1 cellular context compared by ENCODE assay signal in genomic region chr14:105473677-105474477, GRCh38.
TF ChIP-seq lines count a peak whose summit lies in the region.

No MANE protein-coding gene starts in this region.

TF ChIP-seq in HEK293, 187 proteins besides CTCF, POLR2A, EP300 and RAD21 (continued from another document and continues in another):
- TF ChIP-seq PBX3 (CRISPR knock-in tag; IDR thresholded peaks at IDR 0.05) (no peak), ZNF23 (tag by site-specific recombination; IDR thresholded peaks at IDR 0.05; ENCODE audit: borderline replicate concordance) (no peak), ZBTB8A (tag by site-specific recombination; IDR thresholded peaks at IDR 0.05) (peak; percentile 92), ZNF777 (tag by site-specific recombination; IDR thresholded peaks at IDR 0.05; ENCODE audit: borderline replicate concordance) (no peak), ZNF133 (tag by site-specific recombination; IDR thresholded peaks at IDR 0.05) (no peak), ZFHX2 (tag by site-specific recombination; conservative IDR thresholded peaks at IDR 0.05) (peak; percentile 98), PRDM6 (tag by site-specific recombination; IDR thresholded peaks at IDR 0.05) (no peak), ZNF169 (tag by site-specific recombination; IDR thresholded peaks at IDR 0.05) (no peak), ZNF561 (tag by site-specific recombination; IDR thresholded peaks at IDR 0.05; ENCODE audit: borderline replicate concordance) (peak; percentile 26; the same call in 1 of the 2 replicates), ZNF514 (tag by site-specific recombination; IDR thresholded peaks at IDR 0.05) (no peak), GLI4 (tag by site-specific recombination; IDR thresholded peaks at IDR 0.05) (no peak), MYNN (tag by site-specific recombination; IDR thresholded peaks at IDR 0.05; ENCODE audit: borderline replicate concordance) (peak; percentile 61; the same call in 1 of the 2 replicates), ZNF629 (tag by site-specific recombination; IDR thresholded peaks at IDR 0.05) (no peak), ZNF704 (tag by site-specific recombination; IDR thresholded peaks at IDR 0.05) (no peak), ZNF785 (tag by site-specific recombination; IDR thresholded peaks at IDR 0.05) (no peak), ZFP41 (tag by site-specific recombination; IDR thresholded peaks at IDR 0.05; ENCODE audit: borderline replicate concordance) (no peak), GLI2 (tag by site-specific recombination; IDR thresholded peaks at IDR 0.05; ENCODE audit: borderline replicate concordance, low read depth) (no peak), ZNF585B (tag by site-specific recombination; IDR thresholded peaks at IDR 0.05) (no peak), ZNF26 (tag by site-specific recombination; IDR thresholded peaks at IDR 0.05) (no peak), GLIS1 (tag by site-specific recombination; IDR thresholded peaks at IDR 0.05) (peak; percentile 99), SALL2 (tag by site-specific recombination; IDR thresholded peaks at IDR 0.05; ENCODE audit: borderline replicate concordance) (no peak), ZNF521 (tag by site-specific recombination; IDR thresholded peaks at IDR 0.05) (no peak), ZNF792 (tag by site-specific recombination; IDR thresholded peaks at IDR 0.05) (no peak), ZFP37 (tag by site-specific recombination; IDR thresholded peaks at IDR 0.05) (no peak), ZNF292 (tag by site-specific recombination; IDR thresholded peaks at IDR 0.05; ENCODE audit: borderline replicate concordance, low read depth) (no peak), SP7 (tag by site-specific recombination; IDR thresholded peaks at IDR 0.05) (peak; percentile 84), ZNF302 (tag by site-specific recombination; IDR thresholded peaks at IDR 0.05; ENCODE audit: low read depth) (no peak), ZNF155 (tag by site-specific recombination; IDR thresholded peaks at IDR 0.05) (no peak), IKZF3 (tag by site-specific recombination; IDR thresholded peaks at IDR 0.05) (peak; percentile 83; the same call in 1 of the 2 replicates), ZNF341 (tag by site-specific recombination; IDR thresholded peaks at IDR 0.05; ENCODE audit: low read depth) (peak; percentile 96), ZNF211 (tag by site-specific recombination; IDR thresholded peaks at IDR 0.05; ENCODE audit: low read depth) (no peak)
- TF ChIP-seq, protein P1, sequence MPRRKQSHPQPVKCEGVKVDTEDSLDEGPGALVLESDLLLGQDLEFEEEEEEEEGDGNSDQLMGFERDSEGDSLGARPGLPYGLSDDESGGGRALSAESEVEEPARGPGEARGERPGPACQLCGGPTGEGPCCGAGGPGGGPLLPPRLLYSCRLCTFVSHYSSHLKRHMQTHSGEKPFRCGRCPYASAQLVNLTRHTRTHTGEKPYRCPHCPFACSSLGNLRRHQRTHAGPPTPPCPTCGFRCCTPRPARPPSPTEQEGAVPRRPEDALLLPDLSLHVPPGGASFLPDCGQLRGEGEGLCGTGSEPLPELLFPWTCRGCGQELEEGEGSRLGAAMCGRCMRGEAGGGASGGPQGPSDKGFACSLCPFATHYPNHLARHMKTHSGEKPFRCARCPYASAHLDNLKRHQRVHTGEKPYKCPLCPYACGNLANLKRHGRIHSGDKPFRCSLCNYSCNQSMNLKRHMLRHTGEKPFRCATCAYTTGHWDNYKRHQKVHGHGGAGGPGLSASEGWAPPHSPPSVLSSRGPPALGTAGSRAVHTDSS (tag by site-specific recombination; IDR thresholded peaks at IDR 0.05) = no peak
- TF ChIP-seq, protein P2, sequence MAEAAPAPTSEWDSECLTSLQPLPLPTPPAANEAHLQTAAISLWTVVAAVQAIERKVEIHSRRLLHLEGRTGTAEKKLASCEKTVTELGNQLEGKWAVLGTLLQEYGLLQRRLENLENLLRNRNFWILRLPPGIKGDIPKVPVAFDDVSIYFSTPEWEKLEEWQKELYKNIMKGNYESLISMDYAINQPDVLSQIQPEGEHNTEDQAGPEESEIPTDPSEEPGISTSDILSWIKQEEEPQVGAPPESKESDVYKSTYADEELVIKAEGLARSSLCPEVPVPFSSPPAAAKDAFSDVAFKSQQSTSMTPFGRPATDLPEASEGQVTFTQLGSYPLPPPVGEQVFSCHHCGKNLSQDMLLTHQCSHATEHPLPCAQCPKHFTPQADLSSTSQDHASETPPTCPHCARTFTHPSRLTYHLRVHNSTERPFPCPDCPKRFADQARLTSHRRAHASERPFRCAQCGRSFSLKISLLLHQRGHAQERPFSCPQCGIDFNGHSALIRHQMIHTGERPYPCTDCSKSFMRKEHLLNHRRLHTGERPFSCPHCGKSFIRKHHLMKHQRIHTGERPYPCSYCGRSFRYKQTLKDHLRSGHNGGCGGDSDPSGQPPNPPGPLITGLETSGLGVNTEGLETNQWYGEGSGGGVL (tag by site-specific recombination; IDR thresholded peaks at IDR 0.05) = peak; percentile 98
- TF ChIP-seq, protein P3, sequence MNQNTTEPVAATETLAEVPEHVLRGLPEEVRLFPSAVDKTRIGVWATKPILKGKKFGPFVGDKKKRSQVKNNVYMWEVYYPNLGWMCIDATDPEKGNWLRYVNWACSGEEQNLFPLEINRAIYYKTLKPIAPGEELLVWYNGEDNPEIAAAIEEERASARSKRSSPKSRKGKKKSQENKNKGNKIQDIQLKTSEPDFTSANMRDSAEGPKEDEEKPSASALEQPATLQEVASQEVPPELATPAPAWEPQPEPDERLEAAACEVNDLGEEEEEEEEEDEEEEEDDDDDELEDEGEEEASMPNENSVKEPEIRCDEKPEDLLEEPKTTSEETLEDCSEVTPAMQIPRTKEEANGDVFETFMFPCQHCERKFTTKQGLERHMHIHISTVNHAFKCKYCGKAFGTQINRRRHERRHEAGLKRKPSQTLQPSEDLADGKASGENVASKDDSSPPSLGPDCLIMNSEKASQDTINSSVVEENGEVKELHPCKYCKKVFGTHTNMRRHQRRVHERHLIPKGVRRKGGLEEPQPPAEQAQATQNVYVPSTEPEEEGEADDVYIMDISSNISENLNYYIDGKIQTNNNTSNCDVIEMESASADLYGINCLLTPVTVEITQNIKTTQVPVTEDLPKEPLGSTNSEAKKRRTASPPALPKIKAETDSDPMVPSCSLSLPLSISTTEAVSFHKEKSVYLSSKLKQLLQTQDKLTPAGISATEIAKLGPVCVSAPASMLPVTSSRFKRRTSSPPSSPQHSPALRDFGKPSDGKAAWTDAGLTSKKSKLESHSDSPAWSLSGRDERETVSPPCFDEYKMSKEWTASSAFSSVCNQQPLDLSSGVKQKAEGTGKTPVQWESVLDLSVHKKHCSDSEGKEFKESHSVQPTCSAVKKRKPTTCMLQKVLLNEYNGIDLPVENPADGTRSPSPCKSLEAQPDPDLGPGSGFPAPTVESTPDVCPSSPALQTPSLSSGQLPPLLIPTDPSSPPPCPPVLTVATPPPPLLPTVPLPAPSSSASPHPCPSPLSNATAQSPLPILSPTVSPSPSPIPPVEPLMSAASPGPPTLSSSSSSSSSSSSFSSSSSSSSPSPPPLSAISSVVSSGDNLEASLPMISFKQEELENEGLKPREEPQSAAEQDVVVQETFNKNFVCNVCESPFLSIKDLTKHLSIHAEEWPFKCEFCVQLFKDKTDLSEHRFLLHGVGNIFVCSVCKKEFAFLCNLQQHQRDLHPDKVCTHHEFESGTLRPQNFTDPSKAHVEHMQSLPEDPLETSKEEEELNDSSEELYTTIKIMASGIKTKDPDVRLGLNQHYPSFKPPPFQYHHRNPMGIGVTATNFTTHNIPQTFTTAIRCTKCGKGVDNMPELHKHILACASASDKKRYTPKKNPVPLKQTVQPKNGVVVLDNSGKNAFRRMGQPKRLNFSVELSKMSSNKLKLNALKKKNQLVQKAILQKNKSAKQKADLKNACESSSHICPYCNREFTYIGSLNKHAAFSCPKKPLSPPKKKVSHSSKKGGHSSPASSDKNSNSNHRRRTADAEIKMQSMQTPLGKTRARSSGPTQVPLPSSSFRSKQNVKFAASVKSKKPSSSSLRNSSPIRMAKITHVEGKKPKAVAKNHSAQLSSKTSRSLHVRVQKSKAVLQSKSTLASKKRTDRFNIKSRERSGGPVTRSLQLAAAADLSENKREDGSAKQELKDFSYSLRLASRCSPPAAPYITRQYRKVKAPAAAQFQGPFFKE (tag by site-specific recombination; IDR thresholded peaks at IDR 0.05; ENCODE audit: borderline replicate concordance) = 0 out of 2 replicates have a peak, but pooled peaks have one; percentile 70
- TF ChIP-seq, protein P4, sequence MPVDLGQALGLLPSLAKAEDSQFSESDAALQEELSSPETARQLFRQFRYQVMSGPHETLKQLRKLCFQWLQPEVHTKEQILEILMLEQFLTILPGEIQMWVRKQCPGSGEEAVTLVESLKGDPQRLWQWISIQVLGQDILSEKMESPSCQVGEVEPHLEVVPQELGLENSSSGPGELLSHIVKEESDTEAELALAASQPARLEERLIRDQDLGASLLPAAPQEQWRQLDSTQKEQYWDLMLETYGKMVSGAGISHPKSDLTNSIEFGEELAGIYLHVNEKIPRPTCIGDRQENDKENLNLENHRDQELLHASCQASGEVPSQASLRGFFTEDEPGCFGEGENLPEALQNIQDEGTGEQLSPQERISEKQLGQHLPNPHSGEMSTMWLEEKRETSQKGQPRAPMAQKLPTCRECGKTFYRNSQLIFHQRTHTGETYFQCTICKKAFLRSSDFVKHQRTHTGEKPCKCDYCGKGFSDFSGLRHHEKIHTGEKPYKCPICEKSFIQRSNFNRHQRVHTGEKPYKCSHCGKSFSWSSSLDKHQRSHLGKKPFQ (tag by site-specific recombination; IDR thresholded peaks at IDR 0.05) = no peak
- TF ChIP-seq, protein P5, sequence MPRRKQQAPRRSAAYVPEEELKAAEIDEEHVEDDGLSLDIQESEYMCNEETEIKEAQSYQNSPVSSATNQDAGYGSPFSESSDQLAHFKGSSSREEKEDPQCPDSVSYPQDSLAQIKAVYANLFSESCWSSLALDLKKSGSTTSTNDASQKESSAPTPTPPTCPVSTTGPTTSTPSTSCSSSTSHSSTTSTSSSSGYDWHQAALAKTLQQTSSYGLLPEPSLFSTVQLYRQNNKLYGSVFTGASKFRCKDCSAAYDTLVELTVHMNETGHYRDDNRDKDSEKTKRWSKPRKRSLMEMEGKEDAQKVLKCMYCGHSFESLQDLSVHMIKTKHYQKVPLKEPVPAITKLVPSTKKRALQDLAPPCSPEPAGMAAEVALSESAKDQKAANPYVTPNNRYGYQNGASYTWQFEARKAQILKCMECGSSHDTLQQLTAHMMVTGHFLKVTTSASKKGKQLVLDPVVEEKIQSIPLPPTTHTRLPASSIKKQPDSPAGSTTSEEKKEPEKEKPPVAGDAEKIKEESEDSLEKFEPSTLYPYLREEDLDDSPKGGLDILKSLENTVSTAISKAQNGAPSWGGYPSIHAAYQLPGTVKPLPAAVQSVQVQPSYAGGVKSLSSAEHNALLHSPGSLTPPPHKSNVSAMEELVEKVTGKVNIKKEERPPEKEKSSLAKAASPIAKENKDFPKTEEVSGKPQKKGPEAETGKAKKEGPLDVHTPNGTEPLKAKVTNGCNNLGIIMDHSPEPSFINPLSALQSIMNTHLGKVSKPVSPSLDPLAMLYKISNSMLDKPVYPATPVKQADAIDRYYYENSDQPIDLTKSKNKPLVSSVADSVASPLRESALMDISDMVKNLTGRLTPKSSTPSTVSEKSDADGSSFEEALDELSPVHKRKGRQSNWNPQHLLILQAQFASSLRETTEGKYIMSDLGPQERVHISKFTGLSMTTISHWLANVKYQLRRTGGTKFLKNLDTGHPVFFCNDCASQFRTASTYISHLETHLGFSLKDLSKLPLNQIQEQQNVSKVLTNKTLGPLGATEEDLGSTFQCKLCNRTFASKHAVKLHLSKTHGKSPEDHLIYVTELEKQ (tag by site-specific recombination; IDR thresholded peaks at IDR 0.05; ENCODE audit: borderline replicate concordance) = no peak
